Comparison of ENCODE assay signal across 25 cellular contexts in genomic region chr16:50737420-50737959, GRCh38. TPM values are rescaled to one million over a fixed set of nuclear protein-coding genes. Genes with fewer than 3 reads are reported as not detected.
DNase-seq lines count a peak whose midpoint lies in the region; ATAC-seq, FAIRE-seq and TF ChIP-seq lines count a peak whose summit lies in the region.
"Had no signal": no experiment of that assay in that cellular context is flagged by ENCODE, and none has a peak within 500 bp of the region (broad histone marks: within the 10 kb centered on the region; RNA-seq: fewer than 3 reads in every experiment).

No MANE protein-coding gene starts in this region.

- no peak overlapping the region for H3K4me3 ChIP-seq in GM12878
- H3K4me3 ChIP-seq: BLaER1 treated with 17β-estradiol and CSF1 and Interleukin-3, amounts not matched to agents 10 nM and 100 nM; MG63; PC-9 had no signal

- TF ChIP-seq POLR2A in GM12891 (IDR thresholded peaks at IDR 0.05; ENCODE audit: low read depth, low read length) (no peak), GM12878 (IDR thresholded peaks at IDR 0.05; ENCODE audit: low read depth, low read length) (no peak), GM12892 (IDR thresholded peaks at IDR 0.05; ENCODE audit: low read depth, low read length) (no peak)

- RAD21 ChIA-PET in GM12878 (lab: Charles Lee; ENCODE audit: unreplicated experiment) = interaction anchor here (0.6 to 4.5 kb wide), 8 partner anchors 8 to 255 kb away, joined by 3 to 58 read pairs (median 6); partner anchors contain the start of gene SNX20

- no peak overlapping the region for H3K9ac ChIP-seq in GM12878 (ENCODE audit: control insufficient read depth, insufficient read depth, low read length)
- H3K9ac ChIP-seq: BLaER1 treated with 17β-estradiol and CSF1 and Interleukin-3, amounts not matched to agents 10 nM and 100 nM; SK-N-SH had no signal

- no peak overlapping the region for H2AFZ ChIP-seq in GM12878 (ENCODE audit: control insufficient read depth, low read depth, low read length)
- H2AFZ ChIP-seq: PC-9 had no signal

- SMC1A ChIA-PET in GM12878 (lab: Charles Lee; ENCODE audit: uncharacterized antibody, unreplicated experiment) = interaction anchor here (1.0 to 3.0 kb wide), 8 partner anchors 9 to 70 kb away, joined by 3 to 28 read pairs (median 4); partner anchors contain the start of gene SNX20

- CTCF ChIA-PET in GM12878 (lab: Yijun Ruan, JAX) = interaction anchor here (0.9 to 3.9 kb wide), 5 partner anchors 9 to 71 kb away, joined by 3 to 38 read pairs (median 5); no protein-coding TSS in a partner anchor

- H3K4me2 ChIP-seq in GM12878 (ENCODE audit: control insufficient read depth, insufficient read depth) = no peak overlapping the region
- H3K4me2 ChIP-seq: PC-9, SK-N-SH had no signal

- no TSS peak for BruUV-seq in GM12878 (replicated peaks; lab: Mats Ljungman, UMichigan)

- no peak overlapping the region; the same call in 1 of the 2 replicates for H3K27ac ChIP-seq in GM12878 (ENCODE audit: control insufficient read depth, insufficient read depth)
- H3K27ac ChIP-seq: BLaER1 treated with 17β-estradiol and CSF1 and Interleukin-3, amounts not matched to agents 10 nM and 100 nM; PC-9; RWPE1 had no signal

- POLR2A ChIA-PET in GM12878 (lab: Charles Lee) = interaction anchor here (1.1 to 4.0 kb wide), 5 partner anchors 9 to 59 kb away, joined by 3 to 37 read pairs (median 4); no protein-coding TSS in a partner anchor

- no peaks in the 10 kb centered on the region for H4K20me1 ChIP-seq in GM12878 (ENCODE audit: control insufficient read depth, insufficient read depth)

- ATAC-seq in GM12878 (no peak), GM18858 (IDR thresholded peaks at IDR 0.05; ENCODE audit: unreplicated experiment) (no peak), HG03439 (IDR thresholded peaks at IDR 0.05; ENCODE audit: unreplicated experiment) (no peak)
- ATAC-seq: CD8-positive, alpha-beta T cell had no signal

- FAIRE-seq in GM12891 (lab: Jason Lieb, UNC) = peak; percentile 20
- FAIRE-seq in GM12878 (lab: Jason Lieb, UNC) = no peak
- no peak for FAIRE-seq in GM12892 (lab: Jason Lieb, UNC)

- H3K4me1 ChIP-seq in GM12878 (ENCODE audit: control insufficient read depth, insufficient read depth, low read length) = peaks cover 30% of the 10 kb centered on the region

- intact Hi-C loops in GM12878 (cut with micrococcal nuclease; ENCODE audit: unreplicated experiment) = no loop called here

- peak; percentile 57 for DNase-seq in AG08395 (ENCODE audit: low spot score)
- no peak for DNase-seq in GM12891 (ENCODE audit: insufficient read length, low spot score)
- DNase-seq in GM12878 (ENCODE audit: low read depth, low spot score) = no peak
- peak; percentile 54 for DNase-seq in fibroblast of peridontal ligament (ENCODE audit: extremely low read depth)
- no peak for DNase-seq in GM12892 (ENCODE audit: insufficient read length)
- no peak for DNase-seq in NCI-H524 treated with DMSO at 0.1 percent for 48 hours (lab: John Stamatoyannopoulos, UW)
- DNase-seq: DMS153, GF-D8, GOT3, HCEC 1CT, MG63, NCI-H1417, NCI-H187, NCI-H446 treated with DMSO at 0.1 percent for 48 hours, PC-9, SHP77 treated with DMSO at 0.1 percent for 48 hours, SK-N-SH had no signal

- WGBS in GM12878 (ENCODE audit: insufficient coverage, insufficient replicate concordance, low lambda C conversion rate, missing lambda C conversion rate) = 88% methylated on average over 1 of the region's 1 CpG

- no peak for TF ChIP-seq RAD21 in GM12878 (IDR thresholded peaks at IDR 0.05; ENCODE audit: insufficient read depth, low read depth, low read length)

- no peaks in the 10 kb centered on the region for H3K9me3 ChIP-seq in GM12878 (replicated peaks; ENCODE audit: control insufficient read depth, insufficient read depth, low read length)
- H3K9me3 ChIP-seq: BLaER1 treated with 17β-estradiol and CSF1 and Interleukin-3, amounts not matched to agents 10 nM and 100 nM; MG63; SK-N-SH had no signal

- peaks cover 3% of the 10 kb centered on the region for H3K79me2 ChIP-seq in GM12878 (ENCODE audit: control insufficient read depth, insufficient read depth, low read length)

- no peak for TF ChIP-seq CTCF in GM12878 (IDR thresholded peaks at IDR 0.05 in 2 of 3, conservative IDR thresholded peaks at IDR 0.05 in 1 of 3; ENCODE audit: control insufficient read depth in 2 of 3, extremely low read depth in 1 of 3, insufficient read depth in 1 of 3, low read depth in 3 of 3, low read length in 3 of 3)

- in situ Hi-C loops in GM12878 (cut with MboI) = no loop called here

- no peaks in the 10 kb centered on the region for H3K27me3 ChIP-seq in GM12878 (replicated peaks in 1 of 2; ENCODE audit: control insufficient read depth in 2 of 2, insufficient read depth in 2 of 2, low read length in 1 of 2)
- H3K27me3 ChIP-seq: MG63 had no signal

- no peak for TF ChIP-seq EP300 in GM12878 (IDR thresholded peaks at IDR 0.05; ENCODE audit: borderline replicate concordance in 1 of 2, control insufficient read depth in 1 of 2, low read depth in 2 of 2, low read length in 2 of 2)

- no peaks in the 10 kb centered on the region for H3K36me3 ChIP-seq in GM12878 (ENCODE audit: control insufficient read depth in 2 of 2, insufficient read depth in 2 of 2, low read length in 1 of 2)
- H3K36me3 ChIP-seq: MG63 had no signal

TF ChIP-seq in GM12891, 5 proteins besides CTCF, POLR2A, EP300 and RAD21 (continues in another document):
- TF ChIP-seq SPI1 (IDR thresholded peaks at IDR 0.05; ENCODE audit: low read depth, low read length) = no peak
- TF ChIP-seq TAF1 (IDR thresholded peaks at IDR 0.05; ENCODE audit: low read depth, low read length) = no peak
- no peak for TF ChIP-seq POU2F2 (IDR thresholded peaks at IDR 0.05; ENCODE audit: low read depth, low read length)

TF ChIP-seq in GM12878, 131 proteins besides CTCF, POLR2A, EP300 and RAD21 (continues in another document):
- TF ChIP-seq SREBF1 (IDR thresholded peaks at IDR 0.05; ENCODE audit: low read length) (no peak), ZSCAN29 (IDR thresholded peaks at IDR 0.05) (no peak), MTA3 (IDR thresholded peaks at IDR 0.05; ENCODE audit: borderline replicate concordance, low read length) (no peak)

RNA-seq across cellular contexts. Expression of gene CYLD, which starts 4.4 kb away (rescaled TPM):
- polyA plus RNA-seq in GM12891 (2012; ENCODE audit: low read depth, missing spikeins) = 57.1 TPM
- 411 and 416 TPM in 2 replicates for total RNA-seq in GM12878 (2013; cell fraction: nucleolus; rRNA removed)
- 46.6 and 63.5 TPM in 2 replicates for total RNA-seq in GM12878 (2014; rRNA removed)
- total RNA-seq in GM12878 (2014; rRNA removed; fragmentation: Illumina TruSeq; extraction: Trizol) = 58.5 and 58.7 TPM in 2 replicates
- 58.8 and 63.2 TPM in 2 replicates for total RNA-seq in GM12878 (2021)
- polyA plus RNA-seq in GM12878 (2011; ENCODE audit: low read depth) = 31.6 TPM
- 106 and 150 TPM in 2 replicates for polyA plus RNA-seq in GM12878 (2011; rRNA removed)
- 44.6 and 53.8 TPM in 2 replicates for polyA plus RNA-seq in GM12878 (2011; cell fraction: cytosol; rRNA removed)
- polyA plus RNA-seq in GM12878 (2011; cell fraction: nucleus; rRNA removed) = 92.8 and 95.4 TPM in 2 replicates
- 41.1 and 47.6 TPM in 2 replicates for polyA plus RNA-seq in GM12878 (2012)
- polyA plus RNA-seq in GM12878 (2014; fragmentation: Illumina TruSeq; extraction: Trizol) = 51.6 and 60.5 TPM in 2 replicates
- polyA plus RNA-seq in GM12878 (2014; fragmentation: Nextera tagmentation; extraction: Ambion mirVana) = 10 to 100 TPM; 19.2 to 27.0 TPM
- 26.5 and 31.5 TPM in 2 replicates for polyA plus RNA-seq in GM12878 (2014; rRNA removed)
- 10 to 100 TPM; 44.6 to 45.6 TPM for polyA plus RNA-seq in GM12878 (2016; fragmentation: Nextera tagmentation; extraction: Ambion mirVana)
- 108 and 113 TPM in 2 replicates for polyA minus RNA-seq in GM12878 (2011; rRNA and poly(A)+ RNA removed)
- polyA minus RNA-seq in GM12878 (2011; cell fraction: cytosol; rRNA and poly(A)+ RNA removed) = 38.9 and 51.6 TPM in 2 replicates
- 121 and 158 TPM in 2 replicates for polyA minus RNA-seq in GM12878 (2011; cell fraction: nucleus; rRNA and poly(A)+ RNA removed)
- 62.8 TPM for polyA plus RNA-seq in GM12892 (2012; ENCODE audit: missing spikeins)

RNA-seq across cellular contexts. Expression of gene NOD2, which starts 44.1 kb away (rescaled TPM):
- 9.7 TPM for polyA plus RNA-seq in GM12891 (2012; ENCODE audit: low read depth, missing spikeins)
- 190 and 241 TPM in 2 replicates for total RNA-seq in GM12878 (2013; cell fraction: nucleolus; rRNA removed)
- 9.9 and 13.4 TPM in 2 replicates for total RNA-seq in GM12878 (2014; rRNA removed)
- 5.8 and 6.9 TPM in 2 replicates for total RNA-seq in GM12878 (2014; rRNA removed; fragmentation: Illumina TruSeq; extraction: Trizol)
- 12.8 and 13.3 TPM in 2 replicates for total RNA-seq in GM12878 (2021)
- polyA plus RNA-seq in GM12878 (2011; ENCODE audit: low read depth) = 4.5 TPM
- polyA plus RNA-seq in GM12878 (2011; rRNA removed) = 10.4 and 18.6 TPM in 2 replicates
- 24.3 and 24.8 TPM in 2 replicates for polyA plus RNA-seq in GM12878 (2011; cell fraction: cytosol; rRNA removed)
- 58.1 and 59.5 TPM in 2 replicates for polyA plus RNA-seq in GM12878 (2011; cell fraction: nucleus; rRNA removed)
- polyA plus RNA-seq in GM12878 (2012) = 8.1 and 9.0 TPM in 2 replicates
- polyA plus RNA-seq in GM12878 (2014; fragmentation: Illumina TruSeq; extraction: Trizol) = 6.6 and 7.6 TPM in 2 replicates
- 1 to 10 TPM; 1.0 to 1.6 TPM for polyA plus RNA-seq in GM12878 (2014; fragmentation: Nextera tagmentation; extraction: Ambion mirVana)
- polyA plus RNA-seq in GM12878 (2014; rRNA removed) = 9.9 and 11.6 TPM in 2 replicates
- polyA plus RNA-seq in GM12878 (2016; fragmentation: Nextera tagmentation; extraction: Ambion mirVana) = 1 to 10 TPM; 4.3 to 4.5 TPM
- 39.9 and 63.9 TPM in 2 replicates for polyA minus RNA-seq in GM12878 (2011; rRNA and poly(A)+ RNA removed)
- polyA minus RNA-seq in GM12878 (2011; cell fraction: cytosol; rRNA and poly(A)+ RNA removed) = 13.1 and 17.5 TPM in 2 replicates
- polyA minus RNA-seq in GM12878 (2011; cell fraction: nucleus; rRNA and poly(A)+ RNA removed) = 39.9 and 55.8 TPM in 2 replicates
- 7.8 TPM for polyA plus RNA-seq in GM12892 (2012; ENCODE audit: missing spikeins)
- total RNA-seq: A673 had no signal
- polyA plus RNA-seq: SK-N-SH had no signal

RNA-seq across cellular contexts. Expression of gene SNX20, which starts 56.4 kb away (rescaled TPM):
- 16.6 TPM for polyA plus RNA-seq in GM12891 (2012; ENCODE audit: low read depth, missing spikeins)
- 27.1 and 29.2 TPM in 2 replicates for total RNA-seq in GM12878 (2013; cell fraction: nucleolus; rRNA removed)
- total RNA-seq in GM12878 (2014; rRNA removed) (21.9 and 22.3 TPM in 2 replicates), GM12878 (2014; rRNA removed; fragmentation: Illumina TruSeq; extraction: Trizol) (20.2 and 21.9 TPM in 2 replicates), GM12878 (2021) (21.4 and 24.1 TPM in 2 replicates)
- 8.8 TPM for polyA plus RNA-seq in GM12878 (2011; ENCODE audit: low read depth)
- polyA plus RNA-seq in GM12878 (2011; rRNA removed) (24.3 and 30.8 TPM in 2 replicates), GM12878 (2014; fragmentation: Illumina TruSeq; extraction: Trizol) (21.4 and 25.0 TPM in 2 replicates), GM12878 (2014; fragmentation: Nextera tagmentation; extraction: Ambion mirVana) (1 to 10 TPM; 4.6 to 6.9 TPM), GM12878 (2014; rRNA removed) (23.6 and 26.3 TPM in 2 replicates), GM12878 (2016; fragmentation: Nextera tagmentation; extraction: Ambion mirVana) (10 to 100 TPM; 18.1 to 22.2 TPM)
- polyA plus RNA-seq in GM12878 (2011; cell fraction: cytosol; rRNA removed) = 28.4 and 32.0 TPM in 2 replicates
- polyA plus RNA-seq in GM12878 (2011; cell fraction: nucleus; rRNA removed) = 25.9 and 28.6 TPM in 2 replicates
- polyA plus RNA-seq in GM12878 (2012) = 12.8 and 16.6 TPM in 2 replicates
- 17.4 and 23.7 TPM in 2 replicates for polyA minus RNA-seq in GM12878 (2011; rRNA and poly(A)+ RNA removed)
- 11.6 and 14.7 TPM in 2 replicates for polyA minus RNA-seq in GM12878 (2011; cell fraction: cytosol; rRNA and poly(A)+ RNA removed)
- polyA minus RNA-seq in GM12878 (2011; cell fraction: nucleus; rRNA and poly(A)+ RNA removed) = 9.4 and 13.3 TPM in 2 replicates
- 14.8 TPM for polyA plus RNA-seq in GM12892 (2012; ENCODE audit: missing spikeins)
- total RNA-seq: A673, Daoy, LHCN-M2, PC-9 had no signal
- polyA plus RNA-seq: SK-N-SH had no signal

Comparison
In these comparisons a context has a peak if more than half of its experiments do, and no peak if none do; other contexts are left out.
1. DNase-seq: peak in AG08395 (single experiment) and fibroblast of peridontal ligament (single experiment); none in GM12891 (single experiment), GM12878 (single experiment), GM12892 (single experiment) and NCI-H524 treated with DMSO at 0.1 percent for 48 hours (single experiment).